Comparison of ENCODE assay signal across 19 cellular contexts in genomic region chr7:104653870-104654401, GRCh38.
"Had no signal": no experiment of that assay in that cellular context is flagged by ENCODE, and none has a peak within 500 bp of the region (broad histone marks: within the 10 kb centered on the region; RNA-seq: fewer than 3 reads in every experiment).

No MANE protein-coding gene starts in this region.

- H3K27ac Mint-ChIP-seq: activated CD4-positive, alpha-beta T cell treated with anti-CD3 and anti-CD28 coated beads, Interleukin-2, amount 10 ng/mL, durations not matched to agents 24 days and 14 days; activated CD8-positive, alpha-beta T cell treated with anti-CD3 and anti-CD28 coated beads for 36 hours; activated naive CD8-positive, alpha-beta T cell treated with anti-CD3 and anti-CD28 coated beads for 36 hours; activated T-helper 17 cell treated with anti-CD3 and anti-CD28 coated beads, Interleukin-2, amount 50 U/mL, for 72 hours; endodermal cell; natural killer cell treated with Interleukin-12 subunit alpha and Interleukin-12 subunit beta and Interleukin-15 and Interleukin-18, amount 100 ng/mL, for 72 hours had no signal

- H3K4me3 Mint-ChIP-seq: activated CD4-positive, alpha-beta T cell treated with anti-CD3 and anti-CD28 coated beads, Interleukin-2, amount 10 ng/mL, durations not matched to agents 24 days and 14 days; activated CD8-positive, alpha-beta T cell treated with anti-CD3 and anti-CD28 coated beads for 36 hours; activated naive CD8-positive, alpha-beta T cell treated with anti-CD3 and anti-CD28 coated beads for 36 hours; activated T-helper 17 cell treated with anti-CD3 and anti-CD28 coated beads, Interleukin-2, amount 50 U/mL, for 72 hours; endodermal cell; natural killer cell treated with Interleukin-12 subunit alpha and Interleukin-12 subunit beta and Interleukin-15 and Interleukin-18, amount 100 ng/mL, for 72 hours had no signal

- DNase-seq: activated CD4-positive, alpha-beta T cell treated with anti-CD3 and anti-CD28 coated beads, Interleukin-2, amount 10 ng/mL, durations not matched to agents 24 days and 14 days; activated CD4-positive, CD25-positive, alpha-beta regulatory T cell; activated CD8-positive, alpha-beta T cell treated with anti-CD3 and anti-CD28 coated beads for 36 hours; activated naive CD4-positive, alpha-beta T cell; activated naive CD8-positive, alpha-beta T cell treated with anti-CD3 and anti-CD28 coated beads for 36 hours; activated T-cell treated with anti-CD3 and anti-CD28 coated beads, Interleukin-2, amount 50 U/mL, for 1 hour; amniotic stem cell; colonic mucosa; endodermal cell; foreskin fibroblast; lower lobe of right lung; stimulated activated CD4-positive, alpha-beta T cell treated with anti-CD3 and anti-CD28 coated beads, Interleukin-12 subunit alpha, Interleukin-12 subunit beta, amount 100 ng/mL, for 4 hours; stimulated activated CD4-positive, alpha-beta T cell treated with anti-CD3 and anti-CD28 coated beads, Interleukin-1b, Interleukin-23, amount 100 ng/mL, for 48 hours; stimulated activated CD8-positive, alpha-beta memory T cell treated with anti-CD3 and anti-CD28 coated beads, Interleukin-4, amount 100 ng/mL, for 48 hours; stimulated activated naive CD4-positive, alpha-beta T cell; T1000; upper lobe of right lung had no signal

- H3K9me3 Mint-ChIP-seq: activated CD4-positive, alpha-beta T cell treated with anti-CD3 and anti-CD28 coated beads, Interleukin-2, amount 10 ng/mL, durations not matched to agents 24 days and 14 days; activated CD8-positive, alpha-beta T cell treated with anti-CD3 and anti-CD28 coated beads for 36 hours; activated naive CD8-positive, alpha-beta T cell treated with anti-CD3 and anti-CD28 coated beads for 36 hours; activated T-helper 17 cell treated with anti-CD3 and anti-CD28 coated beads, Interleukin-2, amount 50 U/mL, for 72 hours; endodermal cell; natural killer cell treated with Interleukin-12 subunit alpha and Interleukin-12 subunit beta and Interleukin-15 and Interleukin-18, amount 100 ng/mL, for 72 hours had no signal

- H3K36me3 Mint-ChIP-seq: activated naive CD8-positive, alpha-beta T cell treated with anti-CD3 and anti-CD28 coated beads for 36 hours; natural killer cell treated with Interleukin-12 subunit alpha and Interleukin-12 subunit beta and Interleukin-15 and Interleukin-18, amount 100 ng/mL, for 72 hours had no signal

- H3K4me1 Mint-ChIP-seq: activated CD4-positive, alpha-beta T cell treated with anti-CD3 and anti-CD28 coated beads, Interleukin-2, amount 10 ng/mL, durations not matched to agents 24 days and 14 days; activated naive CD8-positive, alpha-beta T cell treated with anti-CD3 and anti-CD28 coated beads for 36 hours; activated T-helper 17 cell treated with anti-CD3 and anti-CD28 coated beads, Interleukin-2, amount 50 U/mL, for 72 hours; endodermal cell had no signal
